33 cellular contexts compared by ENCODE assay signal in genomic region chr5:16384222-16384621, GRCh38.
A peak's percentile ranks its signal among the peaks of the same experiment; 100 is the strongest.
DNase-seq lines count a peak whose midpoint lies in the region; ATAC-seq, FAIRE-seq and TF ChIP-seq lines count a peak whose summit lies in the region.
"Had no signal": no experiment of that assay in that cellular context is flagged by ENCODE, and none has a peak within 500 bp of the region (broad histone marks: within the 10 kb centered on the region; RNA-seq: fewer than 3 reads in every experiment).

No MANE protein-coding gene starts in this region.

- in situ Hi-C loops in HepG2 (cut with HindIII; ENCODE audit: extremely low pct_ligation_motif_present, low pct_unique_long_range_greater_than_20kb) (no loop called here), K562 (cut with MboI) (no loop called here)

- no peaks in the 10 kb centered on the region for H3K4me1 ChIP-seq in HepG2 (ENCODE audit: insufficient read depth, low read length)
- H3K4me1 ChIP-seq in right lobe of liver = no peaks in the 10 kb centered on the region
- no peaks in the 10 kb centered on the region for H3K4me1 ChIP-seq in K562 (replicated peaks in 1 of 2; ENCODE audit: control insufficient read depth in 2 of 2, insufficient read depth in 2 of 2, low read length in 2 of 2)
- H3K4me1 ChIP-seq: A549; BE2C; BLaER1; BLaER1 treated with 17β-estradiol and CSF1 and Interleukin-3, amounts not matched to agents 10 nM and 100 nM; Caco-2 had no signal

- H2AFZ ChIP-seq in HepG2 (ENCODE audit: low read length) (no peak overlapping the region), K562 (ENCODE audit: low read depth, low read length) (no peak overlapping the region)

- DNase-seq in HepG2 (ENCODE audit: low spot score) (no peak), right lobe of liver (no peak), HTR-8/SVneo (ENCODE audit: insufficient read length, low spot score) (no peak), K562 (ENCODE audit: extremely low read depth in 1 of 4, low spot score in 3 of 4) (no peak), urothelium cell line (ENCODE audit: low spot score) (no peak)
- DNase-seq in activated CD8-positive, alpha-beta memory T cell treated with anti-CD3 and anti-CD28 coated beads, Interleukin-2, amount 50 U/mL, for 4 hours = no peak
- DNase-seq: 8988T; ACHN; AML-193; BE2C; C1 segment of cervical spinal cord; Caco-2; Calu3; CD4-positive, alpha-beta memory T cell; CD4-positive, alpha-beta T cell; CD4-positive, CD25-positive, alpha-beta regulatory T cell; CD8-positive, alpha-beta memory T cell; CD8-positive, alpha-beta T cell; COR-L47; DMS 273 treated with DMSO at 0.1 percent for 48 hours; DMS153; DMS53; DMS79; DMS79 treated with DMSO at 0.1 percent for 48 hours; DND-41; EL had no signal

- WGBS in HepG2 (ENCODE audit: low lambda C conversion rate) = 0% methylated on average over 5 of the region's 5 CpGs
- WGBS in right lobe of liver (ENCODE audit: insufficient coverage, low coverage, low lambda C conversion rate, missing lambda C conversion rate) = 49% methylated on average over 5 of the region's 5 CpGs
- 4% methylated on average over 5 of the region's 5 CpGs for WGBS in K562 (ENCODE audit: insufficient coverage, low coverage, missing lambda C conversion rate)

- H3K36me3 ChIP-seq in HepG2 (replicated peaks in 1 of 2; ENCODE audit: control insufficient read depth in 1 of 2, insufficient read depth in 2 of 2, low read length in 2 of 2) (no peaks in the 10 kb centered on the region), right lobe of liver (no peaks in the 10 kb centered on the region), K562 (ENCODE audit: control insufficient read depth, insufficient read depth, low read length) (no peaks in the 10 kb centered on the region)
- H3K36me3 ChIP-seq: BE2C; BLaER1; BLaER1 treated with 17β-estradiol and CSF1 and Interleukin-3, amounts not matched to agents 10 nM and 100 nM had no signal

- no peaks in the 10 kb centered on the region for H3K9me1 ChIP-seq in K562 (ENCODE audit: control insufficient read depth, insufficient read depth, low read length)

- H3K79me2 ChIP-seq in HepG2 (ENCODE audit: insufficient read depth, low read length) (no peaks in the 10 kb centered on the region), K562 (ENCODE audit: control insufficient read depth, insufficient read depth, low read length) (no peaks in the 10 kb centered on the region)

- intact Hi-C loops in HepG2 (cut with micrococcal nuclease; ENCODE audit: unreplicated experiment) (no loop called here), right lobe of liver (cut with DNase I) (no loop called here), K562 (cut with micrococcal nuclease) (no loop called here)

- CTCF ChIA-PET in HepG2 (lab: Yijun Ruan, JAX; ENCODE audit: low intra/inter-chr PET ratio, low total read pairs) = no interaction called here
- CTCF ChIA-PET in K562 (lab: Yijun Ruan, JAX; ENCODE audit: low intra/inter-chr PET ratio) = no interaction called here

- BruUV-seq in HepG2 (replicated peaks; lab: Mats Ljungman, UMichigan) = no TSS peak
- no TSS peak for BruUV-seq in K562 (replicated peaks; lab: Mats Ljungman, UMichigan)

- H3K27me3 ChIP-seq in HepG2 (ENCODE audit: control insufficient read depth in 1 of 2, insufficient read depth in 2 of 2, low read length in 2 of 2) (no peaks in the 10 kb centered on the region), right lobe of liver (no peaks in the 10 kb centered on the region), K562 (ENCODE audit: control insufficient read depth in 2 of 2, insufficient read depth in 2 of 2, low read length in 2 of 2) (no peaks in the 10 kb centered on the region; a peak in 1 of 5 replicates)
- H3K27me3 ChIP-seq: BE2C; BLaER1; BLaER1 treated with 17β-estradiol and CSF1 and Interleukin-3, amounts not matched to agents 10 nM and 100 nM had no signal

- TF ChIP-seq EP300 in HepG2 (IDR thresholded peaks at IDR 0.05; ENCODE audit: low read depth in 2 of 2, low read length in 2 of 2) (no peak), HepG2 (CRISPR knock-in tag; IDR thresholded peaks at IDR 0.05; ENCODE audit: borderline replicate concordance) (no peak), K562 (IDR thresholded peaks at IDR 0.05; ENCODE audit: low read length) (no peak)

- no peak overlapping the region for H3K27ac ChIP-seq in HepG2 (ENCODE audit: extremely low read length, insufficient read depth, low read length)
- H3K27ac ChIP-seq in right lobe of liver = no peak overlapping the region
- no peak overlapping the region for H3K27ac ChIP-seq in K562 (ENCODE audit: extremely low read depth, low read depth, low read length)
- H3K27ac ChIP-seq: 22Rv1; A549; BLaER1; BLaER1 treated with 17β-estradiol and CSF1 and Interleukin-3, amounts not matched to agents 10 nM and 100 nM; C4-2B had no signal

- TF ChIP-seq RAD21 in HepG2 (CRISPR knock-in tag; IDR thresholded peaks at IDR 0.05) = no peak
- no peak for TF ChIP-seq RAD21 in K562 (CRISPR knock-in tag; conservative IDR thresholded peaks at IDR 0.05 in 1 of 2, IDR thresholded peaks at IDR 0.05 in 1 of 2)

- no peak overlapping the region for H3K4me3 ChIP-seq in HepG2 (replicated peaks in 1 of 3; ENCODE audit: insufficient read depth in 1 of 3, low read depth in 2 of 3, low read length in 3 of 3)
- no peak overlapping the region for H3K4me3 ChIP-seq in right lobe of liver
- H3K4me3 ChIP-seq in K562 = no peak overlapping the region
- H3K4me3 ChIP-seq: A549; BLaER1; BLaER1 treated with 17β-estradiol and CSF1 and Interleukin-3, amounts not matched to agents 10 nM and 100 nM had no signal

- H4K20me1 ChIP-seq in HepG2 (ENCODE audit: insufficient read depth, low read length) (no peaks in the 10 kb centered on the region), K562 (replicated peaks; ENCODE audit: control insufficient read depth, insufficient read depth, low read length) (no peaks in the 10 kb centered on the region)
- H4K20me1 ChIP-seq: BLaER1; BLaER1 treated with 17β-estradiol and CSF1 and Interleukin-3, amounts not matched to agents 10 nM and 100 nM had no signal

- FAIRE-seq in HepG2 (lab: Jason Lieb, UNC) (no peak), HTR-8/SVneo (lab: Jason Lieb, UNC) (peak; percentile 16), K562 (lab: Jason Lieb, UNC) (no peak), urothelium cell line (lab: Jason Lieb, UNC) (no peak)
- FAIRE-seq: A204.1, D721Med had no signal

- TF ChIP-seq CTCF in HepG2 (CRISPR knock-in tag; IDR thresholded peaks at IDR 0.05) (no peak), right lobe of liver (IDR thresholded peaks at IDR 0.05) (no peak), K562 (IDR thresholded peaks at IDR 0.05 in 2 of 3, conservative IDR thresholded peaks at IDR 0.05 in 1 of 3; ENCODE audit: insufficient read depth in 2 of 3, low read depth in 1 of 3, low read length in 3 of 3) (no peak)

- no peak overlapping the region for H3K4me2 ChIP-seq in HepG2 (ENCODE audit: low read depth, low read length)
- no peak overlapping the region for H3K4me2 ChIP-seq in K562 (ENCODE audit: insufficient read depth, low read length)
- H3K4me2 ChIP-seq: A549; BLaER1; BLaER1 treated with 17β-estradiol and CSF1 and Interleukin-3, amounts not matched to agents 10 nM and 100 nM had no signal

- H3K9me3 ChIP-seq in HepG2 (ENCODE audit: low read length) (no peaks in the 10 kb centered on the region), right lobe of liver (no peaks in the 10 kb centered on the region), K562 (replicated peaks; ENCODE audit: control insufficient read depth, insufficient read depth, low read depth, low read length) (no peaks in the 10 kb centered on the region)
- H3K9me3 ChIP-seq: A549; BE2C; BLaER1; BLaER1 treated with 17β-estradiol and CSF1 and Interleukin-3, amounts not matched to agents 10 nM and 100 nM; Caco-2 had no signal

- POLR2A ChIA-PET in HepG2 (lab: Yijun Ruan, JAX) (no interaction called here), K562 (lab: Yijun Ruan, JAX) (no interaction called here)

- ATAC-seq in HepG2 (no peak), right lobe of liver (no peak), K562 (no peak)
- ATAC-seq: A549; CD8-positive, alpha-beta T cell had no signal

- no peak overlapping the region for H3K9ac ChIP-seq in HepG2 (ENCODE audit: insufficient read depth, low read depth, low read length)
- H3K9ac ChIP-seq in K562 (ENCODE audit: insufficient read depth in 1 of 2, low read depth in 2 of 2, low read length in 2 of 2) = no peak overlapping the region
- H3K9ac ChIP-seq: BLaER1; BLaER1 treated with 17β-estradiol and CSF1 and Interleukin-3, amounts not matched to agents 10 nM and 100 nM had no signal

- no peak for TF ChIP-seq POLR2A in HepG2 (IDR thresholded peaks at IDR 0.05; ENCODE audit: insufficient read depth in 1 of 2, low read depth in 2 of 2, low read length in 2 of 2)
- TF ChIP-seq POLR2A in right lobe of liver (IDR thresholded peaks at IDR 0.05) = no peak
- no peak for TF ChIP-seq POLR2A in K562 (conservative IDR thresholded peaks at IDR 0.05)

TF ChIP-seq in HepG2, 621 proteins besides CTCF, POLR2A, EP300 and RAD21:
- TF ChIP-seq SKI (IDR thresholded peaks at IDR 0.05; ENCODE audit: partially characterized antibody) (no peak), AKAP8 (CRISPR knock-in tag; IDR thresholded peaks at IDR 0.05) (no peak), ZNF7 (CRISPR knock-in tag; IDR thresholded peaks at IDR 0.05) (no peak), RAD51 (IDR thresholded peaks at IDR 0.05; ENCODE audit: borderline replicate concordance) (peak; percentile 41; the same call in 1 of the 2 replicates)

TF ChIP-seq in K562, 482 proteins besides CTCF, POLR2A, EP300 and RAD21:
- 0 out of 2 replicates have a peak, but pooled peaks have one; percentile 4 for TF ChIP-seq CBFA2T2 (conservative IDR thresholded peaks at IDR 0.05)
- no peak for TF ChIP-seq ARID2 (IDR thresholded peaks at IDR 0.05)
- peak; percentile 83 for TF ChIP-seq TFE3 (CRISPR knock-in tag; IDR thresholded peaks at IDR 0.05)
- peak; percentile 52; the same call in 1 of the 2 replicates for TF ChIP-seq RAD51 (IDR thresholded peaks at IDR 0.05; ENCODE audit: borderline replicate concordance, low read depth)

Comparison
In these comparisons a context has a peak if more than half of its experiments do, and no peak if none do; other contexts are left out.
1. Of the 241 proteins assayed by ChIP-seq in both HepG2 and K562: peak only in HepG2: none; only in K562: TFE3; in both: RAD51; in neither: 239.